In the genomic region with DNA sequence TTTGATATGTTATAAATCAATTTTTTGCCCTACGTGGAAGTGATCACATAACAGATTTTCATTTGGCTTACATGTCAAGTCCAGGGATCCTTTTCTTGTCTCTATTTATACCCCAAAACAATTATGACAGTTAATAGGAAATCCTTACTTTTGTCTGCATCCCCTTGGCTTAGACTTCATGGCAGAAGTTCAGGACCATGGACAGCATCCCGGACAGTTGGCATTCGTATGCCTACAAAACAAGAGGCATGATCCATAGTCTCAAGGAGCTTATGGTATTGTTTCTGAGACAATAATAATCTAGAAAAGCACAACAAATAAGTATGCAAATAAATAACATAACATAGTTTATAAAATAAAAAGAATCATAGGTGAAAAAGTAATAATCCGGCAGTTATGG, we compare ENCODE assay signal across 11 cellular contexts.
DNase-seq lines count a peak whose midpoint lies in the region; ATAC-seq, FAIRE-seq and TF ChIP-seq lines count a peak whose summit lies in the region.
"Had no signal": no experiment of that assay in that cellular context is flagged by ENCODE, and none has a peak within 500 bp of the region (broad histone marks: within the 10 kb centered on the region; RNA-seq: fewer than 3 reads in every experiment).

No MANE protein-coding gene starts in this region.

- H3K9ac ChIP-seq in neural progenitor cell: no peak overlapping the region

- no peak overlapping the region for H3K4me3 Mint-ChIP-seq in neural progenitor cell

- DNase-seq in NCI-H82 (lab: John Stamatoyannopoulos, UW) (peak; percentile 6), NCI-H82 treated with DMSO at 0.1 percent for 48 hours (lab: John Stamatoyannopoulos, UW; ENCODE audit: unreplicated experiment) (no peak), MV-4-11 (lab: John Stamatoyannopoulos, UW) (peak; percentile 5), bronchial epithelial cell (ENCODE audit: low read depth) (peak; percentile 28), neural progenitor cell (ENCODE audit: low spot score) (peak; percentile 82), NCI-H146 treated with DMSO at 0.1 percent for 48 hours (lab: John Stamatoyannopoulos, UW; ENCODE audit: unreplicated experiment) (no peak), gastrocnemius medialis (no peak)
- DNase-seq: activated CD8-positive, alpha-beta memory T cell treated with anti-CD3 and anti-CD28 coated beads for 24 hours had no signal

- no peak overlapping the region for H3K4me2 ChIP-seq in neural progenitor cell

- FAIRE-seq in bronchial epithelial cell (lab: Jason Lieb, UNC): no peak
- FAIRE-seq: endothelial cell of umbilical vein had no signal

- ATAC-seq in gastrocnemius medialis (no peak), HG03354 (IDR thresholded peaks at IDR 0.05; ENCODE audit: poor library complexity, severe bottlenecking, unreplicated experiment) (no peak)

- H3K27me3 ChIP-seq in bronchial epithelial cell (ENCODE audit: control insufficient read depth, insufficient read depth, low read length) (no peaks in the 10 kb centered on the region), neural progenitor cell (no peaks in the 10 kb centered on the region), gastrocnemius medialis (no peaks in the 10 kb centered on the region)
- H3K27me3 ChIP-seq: tibial nerve had no signal

- in situ Hi-C loops in gastrocnemius medialis (cut with MboI; ENCODE audit: low sequenced_read_pairs in 4 of 4): no loop called here

- H3K4me3 ChIP-seq in bronchial epithelial cell (ENCODE audit: low read depth, low read length) (no peak overlapping the region), neural progenitor cell (no peak overlapping the region), gastrocnemius medialis (no peak overlapping the region)
- H3K4me3 ChIP-seq: tibial nerve had no signal

- no peaks in the 10 kb centered on the region for H4K20me1 ChIP-seq in neural progenitor cell (ENCODE audit: low read depth)

- H3F3A ChIP-seq in neural progenitor cell (ENCODE audit: low read depth): no peaks in the 10 kb centered on the region

- H3K9me3 ChIP-seq in neural progenitor cell (ENCODE audit: low read depth) (no peaks in the 10 kb centered on the region), gastrocnemius medialis (no peaks in the 10 kb centered on the region)
- H3K9me3 ChIP-seq: tibial nerve had no signal

- H3K36me3 Mint-ChIP-seq in neural progenitor cell: no peaks in the 10 kb centered on the region

- no peak for TF ChIP-seq POLR2A in gastrocnemius medialis (IDR thresholded peaks at IDR 0.05)

- no peaks in the 10 kb centered on the region for H3K9me3 Mint-ChIP-seq in neural progenitor cell

- TF ChIP-seq CTCF in bronchial epithelial cell (IDR thresholded peaks at IDR 0.05; ENCODE audit: insufficient read depth, low read length, severe bottlenecking) (no peak), neural progenitor cell (IDR thresholded peaks at IDR 0.05) (no peak), gastrocnemius medialis (IDR thresholded peaks at IDR 0.05 in 4 of 5, conservative IDR thresholded peaks at IDR 0.05 in 1 of 5) (no peak)

- intact Hi-C loops in gastrocnemius medialis (cut with DNase I; ENCODE audit: low total_unique reads): no loop called here

- no peaks in the 10 kb centered on the region for H3K27me3 Mint-ChIP-seq in neural progenitor cell (ENCODE audit: insufficient read depth, low read depth)

- H3K79me2 ChIP-seq in neural progenitor cell (ENCODE audit: low read depth): no peaks in the 10 kb centered on the region

- no peak overlapping the region for H3K27ac ChIP-seq in neural progenitor cell
- H3K27ac ChIP-seq in gastrocnemius medialis: no peak overlapping the region
- H3K27ac ChIP-seq: tibial nerve had no signal

- H3K36me3 ChIP-seq in bronchial epithelial cell (ENCODE audit: control insufficient read depth, insufficient read depth, low read length) (no peaks in the 10 kb centered on the region), neural progenitor cell (no peaks in the 10 kb centered on the region), gastrocnemius medialis (no peaks in the 10 kb centered on the region)
- H3K36me3 ChIP-seq: tibial nerve had no signal

- H2AFZ ChIP-seq in neural progenitor cell (replicated peaks): no peak overlapping the region

- no peaks in the 10 kb centered on the region for H3K4me1 Mint-ChIP-seq in neural progenitor cell

- H3K4me1 ChIP-seq in neural progenitor cell (no peaks in the 10 kb centered on the region), gastrocnemius medialis (no peaks in the 10 kb centered on the region)
- H3K4me1 ChIP-seq: tibial nerve had no signal

- H3K27ac Mint-ChIP-seq in neural progenitor cell: no peak overlapping the region

Comparison
In these comparisons a context has a peak if more than half of its experiments do, and no peak if none do; other contexts are left out.
1. DNase-seq: peak in NCI-H82 (single experiment), MV-4-11 (single experiment), bronchial epithelial cell (single experiment) and neural progenitor cell (single experiment); none in NCI-H82 treated with DMSO at 0.1 percent for 48 hours (single experiment), NCI-H146 treated with DMSO at 0.1 percent for 48 hours (single experiment) and gastrocnemius medialis (0 of 2).